Comparison of ENCODE assay signal across 21 cellular contexts in genomic region chr12:54003625-54004024, GRCh38. TPM values are rescaled to one million over a fixed set of nuclear protein-coding genes. Genes with fewer than 3 reads are reported as not detected.
DNase-seq lines count a peak whose midpoint lies in the region; ATAC-seq and TF ChIP-seq lines count a peak whose summit lies in the region.
"Had no signal": no experiment of that assay in that cellular context is flagged by ENCODE, and none has a peak within 500 bp of the region (broad histone marks: within the 10 kb centered on the region; RNA-seq: fewer than 3 reads in every experiment).

No MANE protein-coding gene starts in this region.

- H3K4ac ChIP-seq in mesenchymal stem cell (ENCODE audit: low read depth in 1 of 2, low read length in 2 of 2) = no peak overlapping the region

- no peak overlapping the region for H2BK12ac ChIP-seq in mesenchymal stem cell (ENCODE audit: low read length in 2 of 2)

- no peak for DNase-seq in Panc1 (ENCODE audit: low read depth, low spot score)
- DNase-seq in mesenchymal stem cell = no peak
- DNase-seq in stimulated activated naive B cell treated with anti-CD40 and anti-IgM and Interleukin-4, amounts not matched to agents 10 μg/mL and 1 μg/mL and 100 μg/mL, for 72 hours = no peak
- no peak for DNase-seq in SIG-M5 (lab: John Stamatoyannopoulos, UW)
- no peak for DNase-seq in OCI-LY7 (ENCODE audit: low spot score)
- DNase-seq: activated B cell treated with CpG ODN at 0.5 μM for 24 hours; activated naive CD8-positive, alpha-beta T cell treated with anti-CD3 and anti-CD28 coated beads for 36 hours; CD4-positive, alpha-beta T cell; HCEC 1CT; mesendoderm; NCI-H187; NCI-H524 treated with DMSO at 0.1 percent for 48 hours; SHP77; stimulated activated CD4-positive, alpha-beta T cell treated with anti-CD3 and anti-CD28 coated beads, Interleukin-2, amount 100 ng/mL, for 24 hours; upper lobe of right lung had no signal

- no peaks in the 10 kb centered on the region; the same call in 1 of the 2 replicates for H4K20me1 ChIP-seq in OCI-LY7 (ENCODE audit: insufficient read depth, low read length)

- no peak overlapping the region for H4K8ac ChIP-seq in mesenchymal stem cell (ENCODE audit: low read length)

- H3K4me2 ChIP-seq in mesenchymal stem cell (ENCODE audit: low read length, poor library complexity, severe bottlenecking) = peak overlapping the region; percentile 26
- H3K4me2 ChIP-seq in OCI-LY7 (ENCODE audit: low read length) = no peak overlapping the region
- H3K4me2 ChIP-seq: PC-9 had no signal

- intact Hi-C loops in Panc1 (cut with micrococcal nuclease; ENCODE audit: unreplicated experiment) (no loop called here), OCI-LY7 (cut with micrococcal nuclease; ENCODE audit: unreplicated experiment) (no loop called here)

- H3K27me3 Mint-ChIP-seq in stimulated activated naive B cell treated with anti-CD40 and anti-IgM and Interleukin-4, amounts not matched to agents 10 μg/mL and 1 μg/mL and 100 μg/mL, for 72 hours = peaks cover 88 to 97% of the 10 kb centered on the region in 2 donors

- no peak overlapping the region for H2BK15ac ChIP-seq in mesenchymal stem cell (ENCODE audit: low read depth, poor library complexity, severe bottlenecking)

- no peak overlapping the region for H2BK5ac ChIP-seq in mesenchymal stem cell (ENCODE audit: low read depth, low read length, poor library complexity, severe bottlenecking)

- no peaks in the 10 kb centered on the region for H3K9me3 Mint-ChIP-seq in stimulated activated naive B cell treated with anti-CD40 and anti-IgM and Interleukin-4, amounts not matched to agents 10 μg/mL and 1 μg/mL and 100 μg/mL, for 72 hours
- H3K9me3 Mint-ChIP-seq: activated B cell treated with CpG ODN at 0.5 μM for 24 hours; activated naive CD8-positive, alpha-beta T cell treated with anti-CD3 and anti-CD28 coated beads for 36 hours; CD4-positive, alpha-beta T cell had no signal

- WGBS in mesenchymal stem cell = 83% methylated on average over 3 of the region's 3 CpGs

- no peak overlapping the region for H2AK5ac ChIP-seq in mesenchymal stem cell (ENCODE audit: low read length, severe bottlenecking)

- H3K4me1 Mint-ChIP-seq in stimulated activated naive B cell treated with anti-CD40 and anti-IgM and Interleukin-4, amounts not matched to agents 10 μg/mL and 1 μg/mL and 100 μg/mL, for 72 hours = peaks cover 17 to 38% of the 10 kb centered on the region in 2 donors

- H3K4me1 ChIP-seq in Panc1 (ENCODE audit: control insufficient read depth, insufficient read depth, low read length) (peaks cover 44% of the 10 kb centered on the region), mesenchymal stem cell (ENCODE audit: control insufficient read depth, insufficient read depth, low read depth, low read length) (peaks cover 38% of the 10 kb centered on the region), OCI-LY7 (ENCODE audit: insufficient read depth, low read length, poor library complexity, severe bottlenecking) (peaks cover 25% of the 10 kb centered on the region)

- CTCF ChIA-PET in Panc1 (lab: Charles Lee) = interaction anchor here (0.6 to 0.7 kb wide), 2 partner anchors 14 to 23 kb away, joined by 4 to 5 read pairs; no protein-coding TSS in a partner anchor
- CTCF ChIA-PET in OCI-LY7 (lab: Charles Lee; ENCODE audit: unreplicated experiment) = interaction anchor here (0.8 kb wide), 1 partner anchor 139 kb away, joined by 4 read pairs; no protein-coding TSS in a partner anchor

- H3K27me3 ChIP-seq in Panc1 (ENCODE audit: control insufficient read depth, insufficient read depth, low read length) (no peaks in the 10 kb centered on the region), mesenchymal stem cell (ENCODE audit: control insufficient read depth in 1 of 2, insufficient read depth in 1 of 2, low read length in 2 of 2) (no peaks in the 10 kb centered on the region)

- H3K4me3 ChIP-seq in Panc1 (ENCODE audit: low read depth in 2 of 2, low read length in 2 of 2) = peak overlapping the region; percentile 47 to 66
- H3K4me3 ChIP-seq in mesenchymal stem cell (ENCODE audit: insufficient read depth in 1 of 2, low read depth in 1 of 2, low read length in 2 of 2) = peak overlapping the region in 1 of 2 experiments; percentile 86
- no peak overlapping the region for H3K4me3 ChIP-seq in OCI-LY7 (ENCODE audit: low read depth, low read length, poor library complexity, severe bottlenecking)
- H3K4me3 ChIP-seq: PC-9, upper lobe of right lung had no signal

- H4K91ac ChIP-seq in mesenchymal stem cell (ENCODE audit: low read length) = no peak overlapping the region

- no peaks in the 10 kb centered on the region for H3K9me3 ChIP-seq in Panc1 (ENCODE audit: control insufficient read depth, insufficient read depth, low read depth, low read length)
- H3K9me3 ChIP-seq in mesenchymal stem cell (ENCODE audit: control insufficient read depth, low read length) = no peaks in the 10 kb centered on the region
- no peaks in the 10 kb centered on the region for H3K9me3 ChIP-seq in OCI-LY7 (ENCODE audit: low read length)
- H3K9me3 ChIP-seq: upper lobe of right lung had no signal

- no peaks in the 10 kb centered on the region for H3K9me2 ChIP-seq in OCI-LY7 (ENCODE audit: insufficient read depth, low read length)

- POLR2A ChIA-PET in Panc1 (lab: Charles Lee) = interaction anchor here (0.5 to 0.8 kb wide), 2 partner anchors 16 to 17 kb away, joined by 3 to 5 read pairs; no protein-coding TSS in a partner anchor
- POLR2A ChIA-PET in OCI-LY7 (lab: Charles Lee) = no interaction called here

- H3K79me2 ChIP-seq in OCI-LY7 (ENCODE audit: insufficient read depth, low read depth, low read length) = no peaks in the 10 kb centered on the region

- TF ChIP-seq CTCF in C4-2B (conservative IDR thresholded peaks at IDR 0.05) (no peak), Panc1 (IDR thresholded peaks at IDR 0.05) (no peak), OCI-LY7 (conservative IDR thresholded peaks at IDR 0.05; ENCODE audit: low read length) (no peak)

- in situ Hi-C loops in Panc1 (cut with HindIII; ENCODE audit: low pct_unique_long_range_greater_than_20kb, low sequenced_read_pairs) = no loop called here

- H2AFZ ChIP-seq in mesenchymal stem cell (ENCODE audit: low read depth, low read length) (no peak overlapping the region), OCI-LY7 (ENCODE audit: low read length) (no peak overlapping the region)
- H2AFZ ChIP-seq: PC-9 had no signal

- H3K9ac ChIP-seq in mesenchymal stem cell (ENCODE audit: low read length) = peak overlapping the region; percentile 98

- H3K4me3 Mint-ChIP-seq in stimulated activated naive B cell treated with anti-CD40 and anti-IgM and Interleukin-4, amounts not matched to agents 10 μg/mL and 1 μg/mL and 100 μg/mL, for 72 hours = no peak overlapping the region
- H3K4me3 Mint-ChIP-seq: activated B cell treated with CpG ODN at 0.5 μM for 24 hours; activated naive CD8-positive, alpha-beta T cell treated with anti-CD3 and anti-CD28 coated beads for 36 hours; CD4-positive, alpha-beta T cell had no signal

- ATAC-seq in Panc1 (no peak), GM18909 (IDR thresholded peaks at IDR 0.05; ENCODE audit: poor library complexity, unreplicated experiment) (no peak)
- ATAC-seq in stimulated activated naive B cell treated with anti-CD40 and anti-IgM and Interleukin-4, amounts not matched to agents 10 μg/mL and 1 μg/mL and 100 μg/mL, for 72 hours (replicated peaks) = no peak
- ATAC-seq: left lobe of liver, upper lobe of right lung had no signal

- H3K23ac ChIP-seq in mesenchymal stem cell (ENCODE audit: low read length in 2 of 2) = no peak overlapping the region

- no TSS peak for BruUV-seq in Panc1 (replicated peaks; lab: Mats Ljungman, UMichigan)
- no TSS peak for BruUV-seq in OCI-LY7 (replicated peaks; lab: Mats Ljungman, UMichigan)

- H3K27ac ChIP-seq in C4-2B = peak overlapping the region; percentile 46
- peak overlapping the region; percentile 99 for H3K27ac ChIP-seq in Panc1 (ENCODE audit: low read length)
- peak overlapping the region; percentile 73 for H3K27ac ChIP-seq in mesenchymal stem cell (ENCODE audit: low read length, poor library complexity, severe bottlenecking)
- no peak overlapping the region for H3K27ac ChIP-seq in OCI-LY7 (ENCODE audit: low read depth, low read length, poor library complexity, severe bottlenecking)
- H3K27ac ChIP-seq: PC-9, upper lobe of right lung had no signal

- H3K18ac ChIP-seq in mesenchymal stem cell (ENCODE audit: low read depth in 1 of 2, low read length in 2 of 2) = no peak overlapping the region

- H2BK120ac ChIP-seq in mesenchymal stem cell (ENCODE audit: low read depth, low read length) = no peak overlapping the region

- no peak overlapping the region for H3K14ac ChIP-seq in mesenchymal stem cell (ENCODE audit: low read length in 2 of 2)

- peaks cover 3% of the 10 kb centered on the region for H3K36me3 ChIP-seq in Panc1 (ENCODE audit: control insufficient read depth, insufficient read depth, low read length)
- peaks cover 0 to 3% of the 10 kb centered on the region in 2 experiments for H3K36me3 ChIP-seq in mesenchymal stem cell (ENCODE audit: control insufficient read depth in 1 of 2, insufficient read depth in 2 of 2, low read depth in 1 of 2, low read length in 2 of 2)
- H3K36me3 ChIP-seq in OCI-LY7 (ENCODE audit: insufficient read depth, low read length) = no peaks in the 10 kb centered on the region
- H3K36me3 ChIP-seq: upper lobe of right lung had no signal

- H3K79me1 ChIP-seq in mesenchymal stem cell (replicated peaks; ENCODE audit: low read length, poor library complexity, severe bottlenecking) = no peaks in the 10 kb centered on the region

- H3K27ac Mint-ChIP-seq in stimulated activated naive B cell treated with anti-CD40 and anti-IgM and Interleukin-4, amounts not matched to agents 10 μg/mL and 1 μg/mL and 100 μg/mL, for 72 hours = peak overlapping the region; percentile 80
- H3K27ac Mint-ChIP-seq: activated B cell treated with CpG ODN at 0.5 μM for 24 hours; activated naive CD8-positive, alpha-beta T cell treated with anti-CD3 and anti-CD28 coated beads for 36 hours; CD4-positive, alpha-beta T cell had no signal

- H3K36me3 Mint-ChIP-seq in stimulated activated naive B cell treated with anti-CD40 and anti-IgM and Interleukin-4, amounts not matched to agents 10 μg/mL and 1 μg/mL and 100 μg/mL, for 72 hours = no peaks in the 10 kb centered on the region
- H3K36me3 Mint-ChIP-seq: activated naive CD8-positive, alpha-beta T cell treated with anti-CD3 and anti-CD28 coated beads for 36 hours had no signal

RNA-seq across cellular contexts. Expression of gene HOXC9, which starts 3.7 kb away (rescaled TPM):
- total RNA-seq in Panc1 (2021; ENCODE audit: unreplicated experiment) (37.2 TPM), OCI-LY7 (2022) (0.42 and 0.57 TPM in 2 replicates)
- polyA plus RNA-seq in Panc1 (2012; ENCODE audit: insufficient read length) = 41.2 TPM
- 18.0 TPM for polyA plus RNA-seq in mesenchymal stem cell (2013, experiment 1 of 2)
- 18.5 TPM for polyA plus RNA-seq in mesenchymal stem cell (2013, experiment 2 of 2)
- not detected in 2 replicates for total RNA-seq in OCI-LY7 (2014; rRNA removed; shearing (Covaris generic))
- total RNA-seq: activated B cell treated with CpG ODN at 0.5 μM for 24 hours; activated naive CD8-positive, alpha-beta T cell treated with anti-CD3 and anti-CD28 coated beads for 36 hours; CD4-positive, alpha-beta T cell; left lobe of liver had no signal

RNA-seq across cellular contexts. Expression of gene HOXC8, which starts 5.2 kb away (rescaled TPM):
- total RNA-seq in Panc1 (2021; ENCODE audit: unreplicated experiment) (15.3 TPM), OCI-LY7 (2022) (not detected in 2 replicates)
- polyA plus RNA-seq in Panc1 (2012; ENCODE audit: insufficient read length) = 9.5 TPM
- polyA plus RNA-seq in mesenchymal stem cell (2013, experiment 1 of 2) = 66.4 TPM
- 67.1 TPM for polyA plus RNA-seq in mesenchymal stem cell (2013, experiment 2 of 2)
- not detected in 2 replicates for total RNA-seq in OCI-LY7 (2014; rRNA removed; shearing (Covaris generic))
- total RNA-seq: activated B cell treated with CpG ODN at 0.5 μM for 24 hours; activated naive CD8-positive, alpha-beta T cell treated with anti-CD3 and anti-CD28 coated beads for 36 hours; CD4-positive, alpha-beta T cell; dermis microvascular lymphatic vessel endothelial cell; left lobe of liver had no signal

RNA-seq across cellular contexts. Expression of gene HOXC10, which starts 18.7 kb away (rescaled TPM):
- total RNA-seq in Panc1 (2021; ENCODE audit: unreplicated experiment) = 154 TPM
- 178 TPM for polyA plus RNA-seq in Panc1 (2012; ENCODE audit: insufficient read length)
- polyA plus RNA-seq in mesenchymal stem cell (2013, experiment 1 of 2) = 8.9 TPM
- 9.4 TPM for polyA plus RNA-seq in mesenchymal stem cell (2013, experiment 2 of 2)
- 0.28 TPM in 1 of 2 replicates, not detected in the other for total RNA-seq in OCI-LY7 (2014; rRNA removed; shearing (Covaris generic))
- total RNA-seq in OCI-LY7 (2022) = 0.25 TPM in 1 of 2 replicates, not detected in the other
- total RNA-seq: activated B cell treated with CpG ODN at 0.5 μM for 24 hours; activated naive CD8-positive, alpha-beta T cell treated with anti-CD3 and anti-CD28 coated beads for 36 hours; CD4-positive, alpha-beta T cell; dermis microvascular lymphatic vessel endothelial cell; omental fat pad; upper lobe of right lung had no signal

RNA-seq across cellular contexts. Expression of gene HOXC6, which starts 24.6 kb away (rescaled TPM):
- total RNA-seq in Panc1 (2021; ENCODE audit: unreplicated experiment) (52.2 TPM), OCI-LY7 (2022) (2.7 and 3.7 TPM in 2 replicates)
- 46.1 TPM for polyA plus RNA-seq in Panc1 (2012; ENCODE audit: insufficient read length)
- polyA plus RNA-seq in mesenchymal stem cell (2013, experiment 1 of 2) = 49.1 TPM
- polyA plus RNA-seq in mesenchymal stem cell (2013, experiment 2 of 2) = 49.1 TPM
- total RNA-seq in OCI-LY7 (2014; rRNA removed; shearing (Covaris generic)) = 0.92 and 1.6 TPM in 2 replicates
- total RNA-seq: activated B cell treated with CpG ODN at 0.5 μM for 24 hours; activated naive CD8-positive, alpha-beta T cell treated with anti-CD3 and anti-CD28 coated beads for 36 hours; CD4-positive, alpha-beta T cell; dermis microvascular lymphatic vessel endothelial cell; left lobe of liver had no signal

RNA-seq across cellular contexts. Expression of gene HOTAIR, which starts 28.9 kb away (rescaled TPM):
- total RNA-seq in Panc1 (2021; ENCODE audit: unreplicated experiment) = 31.7 TPM
- 25.6 TPM for polyA plus RNA-seq in Panc1 (2012; ENCODE audit: insufficient read length)
- polyA plus RNA-seq in mesenchymal stem cell (2013, experiment 1 of 2) = 2.4 TPM
- polyA plus RNA-seq in mesenchymal stem cell (2013, experiment 2 of 2) = 1.7 TPM
- 0.88 and 1.6 TPM in 2 replicates for total RNA-seq in OCI-LY7 (2014; rRNA removed; shearing (Covaris generic))
- total RNA-seq in OCI-LY7 (2022) = 3.6 and 5.3 TPM in 2 replicates
- total RNA-seq: activated B cell treated with CpG ODN at 0.5 μM for 24 hours; activated naive CD8-positive, alpha-beta T cell treated with anti-CD3 and anti-CD28 coated beads for 36 hours; CD4-positive, alpha-beta T cell; dermis microvascular lymphatic vessel endothelial cell; left lobe of liver; upper lobe of right lung had no signal

Comparison
In these comparisons a context has a peak if more than half of its experiments do, and no peak if none do; other contexts are left out.
1. RNA of gene HOXC9, which starts 3.7 kb away (total RNA-seq): 37.2 TPM in Panc1 (single experiment); 0.42 to 0.57 TPM in OCI-LY7; every median in the first group is over 10 times any median in the second.
2. RNA of gene HOXC8, which starts 5.2 kb away (total RNA-seq): 15.3 TPM in Panc1 (single experiment); not detected in OCI-LY7; every median in the first group is over 10 times any median in the second.
3. RNA of gene HOXC10, which starts 18.7 kb away (total RNA-seq): 154 TPM in Panc1 (single experiment); 0.25 to 0.28 TPM in OCI-LY7; every median in the first group is over 100 times any median in the second.